14 cellular contexts compared by ENCODE assay signal in the genomic region with DNA sequence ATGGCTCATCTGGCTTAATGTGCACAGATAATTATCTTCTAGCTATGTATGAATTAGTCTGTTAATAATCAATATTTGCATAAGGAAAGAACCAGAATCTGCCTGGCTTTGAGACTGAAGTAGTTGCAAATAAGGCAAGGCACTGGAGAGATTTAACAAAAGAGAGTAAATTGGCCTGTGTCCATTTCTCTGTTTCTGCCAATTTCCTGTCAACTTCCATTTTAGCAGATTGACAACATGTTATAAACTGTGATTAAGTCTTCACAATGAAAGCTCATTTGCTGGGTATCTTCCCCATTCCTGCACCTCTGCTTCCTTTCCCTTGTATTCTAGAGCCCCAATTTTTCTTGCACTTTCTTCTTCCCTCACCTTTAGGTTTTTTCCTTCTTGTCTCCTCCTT. TPM values are rescaled to one million over a fixed set of nuclear protein-coding genes. Genes with fewer than 3 reads are reported as not detected.
DNase-seq lines count a peak whose midpoint lies in the region; ATAC-seq lines count a peak whose summit lies in the region.
"Had no signal": no experiment of that assay in that cellular context is flagged by ENCODE, and none has a peak within 500 bp of the region (broad histone marks: within the 10 kb centered on the region; RNA-seq: fewer than 3 reads in every experiment).

No MANE protein-coding gene starts in this region.

- DNase-seq in NCI-H2029 (lab: John Stamatoyannopoulos, UW) (peak; percentile 53), NCI-H2029 treated with DMSO at 0.1 percent for 48 hours (lab: John Stamatoyannopoulos, UW) (no peak), immature natural killer cell (no peak)
- DNase-seq in stimulated activated naive CD8-positive, alpha-beta T cell treated with anti-CD3 and anti-CD28 coated beads, Interleukin-15, Interleukin-2, amounts not matched to agents 100 U/mL and 50 U/mL, for 24 hours, result no peak
- no peak for DNase-seq in activated T-helper 2 cell treated with anti-CD3 and anti-CD28 coated beads, Interferon-gamma antibody, Interleukin-2, Interleukin-4, amounts not matched to agents 10 μg/mL and 5 μg/mL and 100 μg/mL, durations not matched to agents 14 hours and 24 hours and 36 hours (ENCODE audit: low spot score)
- DNase-seq: CD4-positive, alpha-beta T cell; gastrocnemius medialis; lower lobe of right lung; SJCRH30 had no signal

- H3K27ac Mint-ChIP-seq in stimulated activated naive CD8-positive, alpha-beta T cell treated with anti-CD3 and anti-CD28 coated beads, Interleukin-15, Interleukin-2, amounts not matched to agents 100 ng/mL and 50 ng/mL, for 24 hours, result peak overlapping the region; percentile 61
- peak overlapping the region; percentile 18 for H3K27ac Mint-ChIP-seq in activated T-helper 2 cell treated with anti-CD3 and anti-CD28 coated beads, Interferon-gamma antibody, Interleukin-2, Interleukin-4, amounts not matched to agents 10 μg/mL and 5 μg/mL and 100 μg/mL, durations not matched to agents 14 hours and 24 hours and 36 hours
- no peak overlapping the region for H3K27ac Mint-ChIP-seq in immature natural killer cell
- H3K27ac Mint-ChIP-seq: CD4-positive, alpha-beta T cell; IgD-negative memory B cell; nephron had no signal

- H3K36me3 Mint-ChIP-seq in stimulated activated naive CD8-positive, alpha-beta T cell treated with anti-CD3 and anti-CD28 coated beads, Interleukin-15, Interleukin-2, amounts not matched to agents 100 ng/mL and 50 ng/mL, for 24 hours (ENCODE audit: low read depth), result no peaks in the 10 kb centered on the region
- peaks cover 2% of the 10 kb centered on the region for H3K36me3 Mint-ChIP-seq in activated T-helper 2 cell treated with anti-CD3 and anti-CD28 coated beads, Interferon-gamma antibody, Interleukin-2, Interleukin-4, amounts not matched to agents 10 μg/mL and 5 μg/mL and 100 μg/mL, durations not matched to agents 14 hours and 24 hours and 36 hours (ENCODE audit: low read depth)
- no peaks in the 10 kb centered on the region for H3K36me3 Mint-ChIP-seq in immature natural killer cell
- H3K36me3 Mint-ChIP-seq: IgD-negative memory B cell had no signal

- no peaks in the 10 kb centered on the region for H3K9me3 Mint-ChIP-seq in stimulated activated naive CD8-positive, alpha-beta T cell treated with anti-CD3 and anti-CD28 coated beads, Interleukin-15, Interleukin-2, amounts not matched to agents 100 ng/mL and 50 ng/mL, for 24 hours
- H3K9me3 Mint-ChIP-seq in activated T-helper 2 cell treated with anti-CD3 and anti-CD28 coated beads, Interferon-gamma antibody, Interleukin-2, Interleukin-4, amounts not matched to agents 10 μg/mL and 5 μg/mL and 100 μg/mL, durations not matched to agents 14 hours and 24 hours and 36 hours, result no peaks in the 10 kb centered on the region
- H3K9me3 Mint-ChIP-seq in immature natural killer cell, result no peaks in the 10 kb centered on the region
- H3K9me3 Mint-ChIP-seq: CD4-positive, alpha-beta T cell; IgD-negative memory B cell; nephron had no signal

- H3K4me1 Mint-ChIP-seq in stimulated activated naive CD8-positive, alpha-beta T cell treated with anti-CD3 and anti-CD28 coated beads, Interleukin-15, Interleukin-2, amounts not matched to agents 100 ng/mL and 50 ng/mL, for 24 hours (ENCODE audit: low read depth), result peaks cover 80% of the 10 kb centered on the region
- peaks cover 67% of the 10 kb centered on the region for H3K4me1 Mint-ChIP-seq in activated T-helper 2 cell treated with anti-CD3 and anti-CD28 coated beads, Interferon-gamma antibody, Interleukin-2, Interleukin-4, amounts not matched to agents 10 μg/mL and 5 μg/mL and 100 μg/mL, durations not matched to agents 14 hours and 24 hours and 36 hours (ENCODE audit: low read depth)
- H3K4me1 Mint-ChIP-seq in immature natural killer cell, result peaks cover 11 to 20% of the 10 kb centered on the region in 2 donors

- H3K4me3 Mint-ChIP-seq in stimulated activated naive CD8-positive, alpha-beta T cell treated with anti-CD3 and anti-CD28 coated beads, Interleukin-15, Interleukin-2, amounts not matched to agents 100 ng/mL and 50 ng/mL, for 24 hours, result no peak overlapping the region
- no peak overlapping the region for H3K4me3 Mint-ChIP-seq in activated T-helper 2 cell treated with anti-CD3 and anti-CD28 coated beads, Interferon-gamma antibody, Interleukin-2, Interleukin-4, amounts not matched to agents 10 μg/mL and 5 μg/mL and 100 μg/mL, durations not matched to agents 14 hours and 24 hours and 36 hours (ENCODE audit: low read depth)
- H3K4me3 Mint-ChIP-seq in immature natural killer cell, result no peak overlapping the region
- H3K4me3 Mint-ChIP-seq: CD4-positive, alpha-beta T cell; IgD-negative memory B cell; nephron had no signal

- no peaks in the 10 kb centered on the region for H3K27me3 Mint-ChIP-seq in stimulated activated naive CD8-positive, alpha-beta T cell treated with anti-CD3 and anti-CD28 coated beads, Interleukin-15, Interleukin-2, amounts not matched to agents 100 ng/mL and 50 ng/mL, for 24 hours
- H3K27me3 Mint-ChIP-seq in activated T-helper 2 cell treated with anti-CD3 and anti-CD28 coated beads, Interferon-gamma antibody, Interleukin-2, Interleukin-4, amounts not matched to agents 10 μg/mL and 5 μg/mL and 100 μg/mL, durations not matched to agents 14 hours and 24 hours and 36 hours (ENCODE audit: low read depth), result no peaks in the 10 kb centered on the region
- peaks cover 2 to 7% (median 5%) of the 10 kb centered on the region in 3 donors for H3K27me3 Mint-ChIP-seq in immature natural killer cell (ENCODE audit: low read depth in 3 of 3)
- H3K27me3 Mint-ChIP-seq: CD4-positive, alpha-beta T cell had no signal

- no peak for ATAC-seq in stimulated activated naive CD8-positive, alpha-beta T cell treated with anti-CD3 and anti-CD28 coated beads, Interleukin-15, Interleukin-2, amounts not matched to agents 100 U/mL and 50 U/mL, for 24 hours
- ATAC-seq in HG02870 (IDR thresholded peaks at IDR 0.05; ENCODE audit: unreplicated experiment) (no peak), HG03521 (IDR thresholded peaks at IDR 0.05; ENCODE audit: unreplicated experiment) (no peak)
- ATAC-seq: gastrocnemius medialis, lower lobe of right lung had no signal

- intact Hi-C loops in activated T-helper 2 cell treated with anti-CD3 and anti-CD28 coated beads, Interferon-gamma antibody, Interleukin-2, Interleukin-4, amounts not matched to agents 10 μg/mL and 5 μg/mL and 100 μg/mL, durations not matched to agents 14 hours and 24 hours and 36 hours (cut with micrococcal nuclease), result loop anchor here (1.0 to 2.0 kb wide), 3 partner anchors 18 to 61 kb away; no protein-coding TSS in a partner anchor

RNA-seq across cellular contexts. Expression of gene TMEM123, which starts 5.3 kb away (rescaled TPM):
- total RNA-seq in activated T-helper 2 cell treated with anti-CD3 and anti-CD28 coated beads, Interferon-gamma antibody, Interleukin-2, Interleukin-4, amounts not matched to agents 10 μg/mL and 5 μg/mL and 100 μg/mL, durations not matched to agents 14 hours and 24 hours and 36 hours, result 202 and 204 TPM in 2 replicates
- polyA plus RNA-seq in immature natural killer cell, result 100 to 1,000 TPM; 288 to 309 (median 289) TPM

Comparison
In these comparisons a context has a peak if more than half of its experiments do, and no peak if none do; other contexts are left out.
1. H3K27ac Mint-ChIP-seq: peak in stimulated activated naive CD8-positive, alpha-beta T cell treated with anti-CD3 and anti-CD28 coated beads, Interleukin-15, Interleukin-2, amounts not matched to agents 100 ng/mL and 50 ng/mL, for 24 hours (single experiment) and activated T-helper 2 cell treated with anti-CD3 and anti-CD28 coated beads, Interferon-gamma antibody, Interleukin-2, Interleukin-4, amounts not matched to agents 10 μg/mL and 5 μg/mL and 100 μg/mL, durations not matched to agents 14 hours and 24 hours and 36 hours (single experiment); none in immature natural killer cell (0 of 6).